Comparison of ENCODE assay signal across 1 cellular context in genomic region chr3:174859109-174859735, GRCh38.
TF ChIP-seq lines count a peak whose summit lies in the region.

TSS of gene NAALADL2 (plus strand) at chr3:174859334.

TF ChIP-seq in HCT116, 20 proteins besides CTCF, POLR2A, EP300 and RAD21 (continued from another document):
- TF ChIP-seq REST (IDR thresholded peaks at IDR 0.05; ENCODE audit: low read depth): no peak
- TF ChIP-seq EZH2 (IDR thresholded peaks at IDR 0.05): no peak
- no peak for TF ChIP-seq POLR2AphosphoS5 (IDR thresholded peaks at IDR 0.05; ENCODE audit: low read depth, low read length)
